Comparison of ENCODE assay signal across 28 cellular contexts in the genomic region with DNA sequence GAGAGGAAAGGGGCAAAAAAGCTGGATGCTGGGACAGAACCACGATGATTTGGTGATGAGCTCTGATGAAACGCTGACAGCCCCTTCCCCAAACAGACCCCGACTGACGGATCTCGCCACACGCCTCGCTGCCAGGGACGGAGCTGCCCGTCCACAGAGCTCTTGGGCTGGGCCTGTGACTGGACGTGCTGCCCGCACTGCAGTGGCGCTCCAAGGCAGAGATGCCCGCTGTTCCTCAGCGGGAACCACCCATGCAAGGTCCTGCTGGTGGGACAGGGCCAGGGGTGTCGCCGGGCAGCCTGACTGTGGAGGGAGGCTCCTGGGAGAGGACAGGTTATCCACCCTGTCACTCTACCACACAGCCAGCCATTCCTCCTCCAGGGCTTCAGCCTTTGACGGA.
"Had no signal": no experiment of that assay in that cellular context is flagged by ENCODE, and none has a peak within 500 bp of the region (broad histone marks: within the 10 kb centered on the region; RNA-seq: fewer than 3 reads in every experiment).

No MANE protein-coding gene starts in this region.

- DNase-seq: hypothalamus; immature natural killer cell; kidney; left colon; left lung; lower lobe of right lung; mammary epithelial cell; mesenchymal stem cell; natural killer cell; nephron progenitor cell; ovary; retina; right cardiac atrium; sigmoid colon; small intestine; spleen; stimulated activated CD4-positive, alpha-beta T cell treated with anti-CD3 and anti-CD28 coated beads, Interleukin-4, amount 100 ng/mL, for 24 hours; stimulated activated naive CD4-positive, alpha-beta T cell; tibial artery; uterus had no signal

- H3K4me2 ChIP-seq: neural progenitor cell had no signal

- H3K4me3 Mint-ChIP-seq: immature natural killer cell; natural killer cell; nephron progenitor cell; neural progenitor cell; stimulated activated effector memory CD8-positive, alpha-beta T cell treated with anti-CD3 and anti-CD28 coated beads, Interleukin-12 subunit alpha, Interleukin-12 subunit beta, amount 100 ng/mL, for 72 hours; stimulated activated naive CD8-positive, alpha-beta T cell treated with anti-CD3 and anti-CD28 coated beads, Interleukin-15, Interleukin-2, amounts not matched to agents 100 ng/mL and 50 ng/mL, for 24 hours; type B pancreatic cell had no signal

- H3K4me3 ChIP-seq: left lung, lower lobe of right lung, neural progenitor cell, ovary, prostate gland, sigmoid colon, spleen, suprapubic skin, thoracic aorta, tibial artery, uterus had no signal

- H2AFZ ChIP-seq: neural progenitor cell had no signal

- FAIRE-seq: islet of Langerhans, kidney, small intestine had no signal

- H3K36me3 Mint-ChIP-seq: immature natural killer cell, natural killer cell, type B pancreatic cell had no signal

- H3K27me3 Mint-ChIP-seq: stimulated activated naive CD8-positive, alpha-beta T cell treated with anti-CD3 and anti-CD28 coated beads, Interleukin-15, Interleukin-2, amounts not matched to agents 100 ng/mL and 50 ng/mL, for 24 hours; type B pancreatic cell had no signal

- H3K9me3 Mint-ChIP-seq: immature natural killer cell; natural killer cell; nephron progenitor cell; neural progenitor cell; stimulated activated effector memory CD8-positive, alpha-beta T cell treated with anti-CD3 and anti-CD28 coated beads, Interleukin-12 subunit alpha, Interleukin-12 subunit beta, amount 100 ng/mL, for 72 hours; stimulated activated naive CD8-positive, alpha-beta T cell treated with anti-CD3 and anti-CD28 coated beads, Interleukin-15, Interleukin-2, amounts not matched to agents 100 ng/mL and 50 ng/mL, for 24 hours; type B pancreatic cell had no signal

- ATAC-seq: left colon; left lung; lower lobe of right lung; natural killer cell; right cardiac atrium; stimulated activated effector memory CD8-positive, alpha-beta T cell treated with anti-CD3 and anti-CD28 coated beads, Interleukin-12 subunit alpha, Interleukin-12 subunit beta, amount 100 ng/mL, for 72 hours had no signal

- H3K36me3 ChIP-seq: neural progenitor cell, ovary, prostate gland, thoracic aorta, uterus had no signal

- H3K9me3 ChIP-seq: left lung, lower lobe of right lung, ovary, prostate gland, sigmoid colon, spleen, suprapubic skin, thoracic aorta, tibial artery, uterus had no signal

- H3K27me3 ChIP-seq: left lung, neural progenitor cell, ovary, sigmoid colon, spleen, suprapubic skin, tibial artery, uterus had no signal

- H3K27ac Mint-ChIP-seq: immature natural killer cell; natural killer cell; neural progenitor cell; stimulated activated effector memory CD8-positive, alpha-beta T cell treated with anti-CD3 and anti-CD28 coated beads, Interleukin-12 subunit alpha, Interleukin-12 subunit beta, amount 100 ng/mL, for 72 hours; stimulated activated naive CD8-positive, alpha-beta T cell treated with anti-CD3 and anti-CD28 coated beads, Interleukin-15, Interleukin-2, amounts not matched to agents 100 ng/mL and 50 ng/mL, for 24 hours had no signal

- H3K4me1 ChIP-seq: lower lobe of right lung, neural progenitor cell, prostate gland, tibial artery, uterus had no signal

- H3K4me1 Mint-ChIP-seq: immature natural killer cell; natural killer cell; stimulated activated effector memory CD8-positive, alpha-beta T cell treated with anti-CD3 and anti-CD28 coated beads, Interleukin-12 subunit alpha, Interleukin-12 subunit beta, amount 100 ng/mL, for 72 hours had no signal

- H3K9ac ChIP-seq: neural progenitor cell had no signal

- H3K27ac ChIP-seq: left lung, lower lobe of right lung, neural progenitor cell, ovary, prostate gland, sigmoid colon, spleen, suprapubic skin, thoracic aorta, tibial artery, uterus had no signal
